Comparison of ENCODE assay signal across 8 cellular contexts in the genomic region with DNA sequence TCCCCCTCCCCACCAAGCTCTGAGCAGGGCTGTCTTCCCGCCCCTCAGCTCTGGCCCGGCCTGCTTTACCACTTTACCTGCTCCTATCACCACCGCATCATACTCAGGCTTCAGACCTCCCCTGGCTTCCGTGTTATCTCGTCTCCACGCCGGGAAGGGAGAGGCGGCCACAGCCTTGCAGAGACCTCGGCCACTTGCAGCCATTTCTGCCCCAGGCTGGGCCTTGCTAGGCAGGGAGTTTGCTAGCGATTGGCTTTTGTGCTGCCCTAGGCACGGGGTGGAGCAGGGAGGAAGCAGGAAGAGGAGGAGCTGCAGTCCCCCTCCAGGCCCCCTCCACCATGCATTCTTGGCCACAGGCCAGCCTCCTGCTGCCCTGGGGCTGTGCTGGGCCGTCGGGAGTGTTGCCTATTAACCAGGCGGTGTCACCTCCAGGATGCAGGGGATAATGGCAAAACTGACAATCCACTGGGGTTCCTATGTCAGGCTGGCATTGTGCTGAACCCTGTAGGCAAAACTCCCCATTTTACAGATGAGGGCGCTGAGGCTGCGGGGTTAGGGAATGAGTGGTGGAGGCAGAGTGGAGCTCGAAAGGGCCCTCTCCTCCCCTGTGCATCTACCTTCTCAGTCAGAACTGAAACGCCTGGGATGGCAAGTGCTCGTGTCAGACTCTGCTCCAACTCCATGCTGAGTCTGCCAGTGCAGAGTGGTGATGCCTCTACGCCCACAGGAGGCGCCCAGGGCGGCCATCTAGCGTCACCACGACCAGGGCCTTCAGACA. TPM values are rescaled to one million over a fixed set of nuclear protein-coding genes. Genes with fewer than 3 reads are reported as not detected.
DNase-seq lines count a peak whose midpoint lies in the region; ATAC-seq and TF ChIP-seq lines count a peak whose summit lies in the region.

Gene PYROXD2 (minus strand): TSS at position 251 of the 778 bp plus-strand sequence. CDS start 47 bp downstream, at position 204.

- peaks cover 15% of the 10 kb centered on the region for H3K4me1 Mint-ChIP-seq in activated T-helper 1 cell treated with anti-CD3 and anti-CD28 coated beads, Interleukin-12 subunit alpha, Interleukin-12 subunit beta, Interleukin-2, Interleukin-4 antibody, amounts not matched to agents 30 ng/mL and 10 ng/mL and 1 ng/mL, durations not matched to agents 14 hours and 24 hours and 36 hours (ENCODE audit: low read depth)

- peaks cover 11% of the 10 kb centered on the region for H3K36me3 Mint-ChIP-seq in activated T-helper 1 cell treated with anti-CD3 and anti-CD28 coated beads, Interleukin-12 subunit alpha, Interleukin-12 subunit beta, Interleukin-2, Interleukin-4 antibody, amounts not matched to agents 30 ng/mL and 10 ng/mL and 1 ng/mL, durations not matched to agents 14 hours and 24 hours and 36 hours (ENCODE audit: low read depth)

- no peaks in the 10 kb centered on the region for H3K9me3 Mint-ChIP-seq in activated T-helper 1 cell treated with anti-CD3 and anti-CD28 coated beads, Interleukin-12 subunit alpha, Interleukin-12 subunit beta, Interleukin-2, Interleukin-4 antibody, amounts not matched to agents 30 ng/mL and 10 ng/mL and 1 ng/mL, durations not matched to agents 14 hours and 24 hours and 36 hours

- intact Hi-C loops in activated T-helper 1 cell treated with anti-CD3 and anti-CD28 coated beads, Interleukin-12 subunit alpha, Interleukin-12 subunit beta, Interleukin-2, Interleukin-4 antibody, amounts not matched to agents 30 ng/mL and 10 ng/mL and 1 ng/mL, durations not matched to agents 14 hours and 24 hours and 36 hours (cut with micrococcal nuclease), result no loop called here

- H3K4me3 Mint-ChIP-seq in activated T-helper 1 cell treated with anti-CD3 and anti-CD28 coated beads, Interleukin-12 subunit alpha, Interleukin-12 subunit beta, Interleukin-2, Interleukin-4 antibody, amounts not matched to agents 30 ng/mL and 10 ng/mL and 1 ng/mL, durations not matched to agents 14 hours and 24 hours and 36 hours, result peak within 1 kb of the TSS; percentile 80

- peak within 1 kb of the TSS; percentile 62 for H3K27ac Mint-ChIP-seq in activated T-helper 1 cell treated with anti-CD3 and anti-CD28 coated beads, Interleukin-12 subunit alpha, Interleukin-12 subunit beta, Interleukin-2, Interleukin-4 antibody, amounts not matched to agents 30 ng/mL and 10 ng/mL and 1 ng/mL, durations not matched to agents 14 hours and 24 hours and 36 hours

- peak; percentile 45 for ATAC-seq in HG02884 (IDR thresholded peaks at IDR 0.05; ENCODE audit: unreplicated experiment)

- DNase-seq in D341Med (ENCODE audit: low spot score) (peak; percentile 47), NCI-H748 treated with DMSO at 0.1 percent for 48 hours (lab: John Stamatoyannopoulos, UW) (peak; percentile 46), fibroblast of gingiva (ENCODE audit: low read depth) (peak; percentile 94), mucosa of gallbladder (ENCODE audit: low spot score) (peak; percentile 90), MV-4-11 (lab: John Stamatoyannopoulos, UW) (no peak)
- peak; percentile 17 for DNase-seq in activated T-helper 1 cell treated with anti-CD3 and anti-CD28 coated beads, Interleukin-12 subunit alpha, Interleukin-12 subunit beta, Interleukin-2, Interleukin-4 antibody, amounts not matched to agents 30 ng/mL and 10 ng/mL and 1 ng/mL, durations not matched to agents 14 hours and 24 hours and 36 hours (ENCODE audit: low spot score)

- H3K27me3 Mint-ChIP-seq in activated T-helper 1 cell treated with anti-CD3 and anti-CD28 coated beads, Interleukin-12 subunit alpha, Interleukin-12 subunit beta, Interleukin-2, Interleukin-4 antibody, amounts not matched to agents 30 ng/mL and 10 ng/mL and 1 ng/mL, durations not matched to agents 14 hours and 24 hours and 36 hours (ENCODE audit: insufficient read depth), result no peaks in the 10 kb centered on the region

- no peak for TF ChIP-seq CTCF in subcutaneous adipose tissue (IDR thresholded peaks at IDR 0.05; ENCODE audit: low read depth)

RNA-seq across cellular contexts. Expression of gene PYROXD2, which starts in this region (rescaled TPM):
- total RNA-seq in activated T-helper 1 cell treated with anti-CD3 and anti-CD28 coated beads, Interleukin-12 subunit alpha, Interleukin-12 subunit beta, Interleukin-2, Interleukin-4 antibody, amounts not matched to agents 30 ng/mL and 10 ng/mL and 1 ng/mL, durations not matched to agents 14 hours and 24 hours and 36 hours, result 2.8 and 2.9 TPM in 2 replicates
- total RNA-seq in mucosa of gallbladder, result 23.1 TPM
- total RNA-seq in subcutaneous adipose tissue, result 10 to 100 TPM; 11.2 to 23.6 (median 16.0) TPM
